In genomic region chr17:20930065-20930760, GRCh38 we compare ENCODE assay signal across 15 cellular contexts.
"Had no signal": no experiment of that assay in that cellular context is flagged by ENCODE, and none has a peak within 500 bp of the region (broad histone marks: within the 10 kb centered on the region; RNA-seq: fewer than 3 reads in every experiment).

No MANE protein-coding gene starts in this region.

- H3K27me3 ChIP-seq: neural progenitor cell, tibial artery, vagina had no signal

- H3K9me3 ChIP-seq: tibial artery, vagina had no signal

- H3K4me1 ChIP-seq: neural progenitor cell, parathyroid adenoma had no signal

- H3K27ac ChIP-seq: neural progenitor cell, parathyroid adenoma, vagina, VCaP had no signal

- DNase-seq: activated CD4-positive, alpha-beta memory T cell treated with anti-CD3 and anti-CD28 coated beads for 36 hours; activated gamma-delta T cell treated with Interleukin-2 at 50 U/mL for 16 hours; activated naive CD8-positive, alpha-beta T cell treated with anti-CD3 and anti-CD28 coated beads, Interleukin-2, amount 10 ng/mL, durations not matched to agents 7 days and 5 days; activated T-cell treated with anti-CD3 and anti-CD28 coated beads, Interleukin-2, amount 50 U/mL, for 72 hours; aorta; effector CD4-positive, alpha-beta T cell; hippocampal formation; small intestine; tibial artery had no signal

- H3K36me3 ChIP-seq: tibial artery, vagina had no signal

- ATAC-seq: activated T-cell treated with anti-CD3 and anti-CD28 coated beads, Interleukin-2, amount 50 U/mL, for 72 hours; stimulated activated effector memory CD8-positive, alpha-beta T cell treated with anti-CD3 and anti-CD28 coated beads, Interleukin-12 subunit alpha, Interleukin-12 subunit beta, amount 100 ng/mL, for 72 hours had no signal

- H3K4me3 ChIP-seq: coronary artery, neural progenitor cell, tibial artery, vagina had no signal
